Comparison of ENCODE assay signal across 8 cellular contexts in genomic region chr11:96272542-96273306, GRCh38.
DNase-seq lines count a peak whose midpoint lies in the region; ATAC-seq and TF ChIP-seq lines count a peak whose summit lies in the region.

No MANE protein-coding gene starts in this region.

- no peak for DNase-seq in activated CD4-positive, CD25-positive, alpha-beta regulatory T cell (lab: John Stamatoyannopoulos, UW)
- DNase-seq in LHCN-M2 (ENCODE audit: low read depth) (peak; percentile 46), epithelial cell of esophagus (ENCODE audit: low read depth) (peak; percentile 42), thyroid gland (peak; percentile 72 to 78), GM20000 (ENCODE audit: low spot score) (no peak), HUDEP-2 (lab: John Stamatoyannopoulos, UW; ENCODE audit: unreplicated experiment in 76 of 76) (no peak), sciatic nerve (ENCODE audit: low spot score) (no peak)

- 27 to 34% methylated on average over 3 of the region's 3 CpGs for WGBS in thyroid gland, 2 donors

- H3K9me3 ChIP-seq in thyroid gland, result no peaks in the 10 kb centered on the region

- ATAC-seq in activated CD4-positive, CD25-positive, alpha-beta regulatory T cell treated with anti-CD3 and anti-CD28 coated beads, Interleukin-2, amount 50 U/mL, for 24 hours, result peak; percentile 32 to 75
- ATAC-seq in sciatic nerve, result no peak

- intact Hi-C loops in thyroid gland (cut with DNase I) (no loop called here), sciatic nerve (cut with DNase I) (no loop called here)

- TF ChIP-seq CTCF in epithelial cell of esophagus (IDR thresholded peaks at IDR 0.05; ENCODE audit: insufficient read depth, low read depth, low read length, missing control alignments) (no peak), thyroid gland (IDR thresholded peaks at IDR 0.05) (no peak), GM20000 (IDR thresholded peaks at IDR 0.05; ENCODE audit: extremely low read depth, missing control alignments) (no peak)

- no peaks in the 10 kb centered on the region for H3K36me3 ChIP-seq in thyroid gland

- peaks cover 30 to 38% of the 10 kb centered on the region in 2 donors for H3K4me1 ChIP-seq in thyroid gland

- H3K4me3 ChIP-seq in epithelial cell of esophagus (ENCODE audit: low read length) (no peak overlapping the region), thyroid gland (replicated peaks in 1 of 3) (no peak overlapping the region)

- no peaks in the 10 kb centered on the region for H3K27me3 ChIP-seq in thyroid gland

- no peak for TF ChIP-seq POLR2A in thyroid gland (IDR thresholded peaks at IDR 0.05)

- peak overlapping the region; percentile 82 to 95 (median 87) for H3K27ac ChIP-seq in thyroid gland

Comparison
In these comparisons a context has a peak if more than half of its experiments do, and no peak if none do; other contexts are left out.
1. DNase-seq: peak in LHCN-M2 (single experiment), epithelial cell of esophagus (single experiment) and thyroid gland (2 of 2); none in activated CD4-positive, CD25-positive, alpha-beta regulatory T cell (0 of 4), GM20000 (single experiment), HUDEP-2 (0 of 76) and sciatic nerve (single experiment).